ENCODE assay signal across 16 cellular contexts in genomic region chr3:165669967-165670366, GRCh38.
DNase-seq lines count a peak whose midpoint lies in the region; ATAC-seq and TF ChIP-seq lines count a peak whose summit lies in the region.
"Had no signal": no experiment of that assay in that cellular context is flagged by ENCODE, and none has a peak within 500 bp of the region (broad histone marks: within the 10 kb centered on the region; RNA-seq: fewer than 3 reads in every experiment).

No MANE protein-coding gene starts in this region.

- no peak overlapping the region for H2AFZ ChIP-seq in neuronal stem cell (ENCODE audit: low read length)

- no peaks in the 10 kb centered on the region for H3K36me3 Mint-ChIP-seq in activated naive CD4-positive, alpha-beta T cell treated with anti-CD3 and anti-CD28 coated beads for 36 hours (ENCODE audit: low read depth)
- H3K36me3 Mint-ChIP-seq: CD4-positive, alpha-beta memory T cell had no signal

- H3K9me3 Mint-ChIP-seq in activated naive CD4-positive, alpha-beta T cell treated with anti-CD3 and anti-CD28 coated beads for 36 hours = peaks cover 20% of the 10 kb centered on the region

- H3K23ac ChIP-seq in neuronal stem cell (ENCODE audit: low read depth, low read length, poor library complexity) = no peak overlapping the region

- H3K27me3 Mint-ChIP-seq in activated naive CD4-positive, alpha-beta T cell treated with anti-CD3 and anti-CD28 coated beads for 36 hours (ENCODE audit: low read depth) = no peaks in the 10 kb centered on the region
- H3K27me3 Mint-ChIP-seq: B cell; CD4-positive, alpha-beta memory T cell had no signal

- H2AK5ac ChIP-seq in neuronal stem cell (ENCODE audit: low read depth, low read length) = no peak overlapping the region

- peak; percentile 19 for DNase-seq in HT1080 (ENCODE audit: low read depth)
- DNase-seq in amniotic epithelial cell (ENCODE audit: low read depth) = peak; percentile 42
- DNase-seq in fibroblast of the aortic adventitia (ENCODE audit: low read depth) = peak; percentile 51
- DNase-seq in sigmoid colon = no peak
- no peak for DNase-seq in neuronal stem cell (ENCODE audit: low spot score)
- no peak for DNase-seq in MV-4-11 (lab: John Stamatoyannopoulos, UW)
- no peak for DNase-seq in activated naive CD4-positive, alpha-beta T cell treated with anti-CD3 and anti-CD28 coated beads for 36 hours
- DNase-seq: ACHN; CD4-positive, alpha-beta memory T cell; DMS79; H7; Kasumi-1; NCI-H1048 had no signal

- H3K79me1 ChIP-seq in neuronal stem cell (ENCODE audit: low read depth, low read length) = no peaks in the 10 kb centered on the region

- CTCF ChIA-PET in activated naive CD4-positive, alpha-beta T cell treated with anti-CD3 and anti-CD28 coated beads for 36 hours (lab: Charles Lee) = no interaction called here

- H3K18ac ChIP-seq in neuronal stem cell (ENCODE audit: low read length) = no peak overlapping the region

- H3K27me3 ChIP-seq in sigmoid colon (no peaks in the 10 kb centered on the region), neuronal stem cell (ENCODE audit: control insufficient read depth in 3 of 3, insufficient read depth in 3 of 3, low read depth in 1 of 3, low read length in 3 of 3) (no peaks in the 10 kb centered on the region)

- TF ChIP-seq CTCF in fibroblast of the aortic adventitia (IDR thresholded peaks at IDR 0.05; ENCODE audit: insufficient read depth, low read length) (no peak), sigmoid colon (IDR thresholded peaks at IDR 0.05) (no peak)

- H4K91ac ChIP-seq in neuronal stem cell (ENCODE audit: low read depth, low read length, poor library complexity) = no peak overlapping the region

- no peak overlapping the region for H3K4me2 ChIP-seq in neuronal stem cell (ENCODE audit: insufficient read depth, low read length, poor library complexity, severe bottlenecking)

- peaks cover 0 to 39% (median 31%) of the 10 kb centered on the region in 4 donors for H3K4me1 ChIP-seq in sigmoid colon
- H3K4me1 ChIP-seq in neuronal stem cell (ENCODE audit: control insufficient read depth in 2 of 2, insufficient read depth in 1 of 2, low read depth in 1 of 2, low read length in 2 of 2) = no peaks in the 10 kb centered on the region

- TF ChIP-seq POLR2A in sigmoid colon (IDR thresholded peaks at IDR 0.05) = no peak

- ATAC-seq in GM21529 (IDR thresholded peaks at IDR 0.05; ENCODE audit: unreplicated experiment) = no peak

- intact Hi-C loops in sigmoid colon (cut with DNase I) = no loop called here
- intact Hi-C loops in activated naive CD4-positive, alpha-beta T cell treated with anti-CD3 and anti-CD28 coated beads for 36 hours (cut with micrococcal nuclease) = no loop called here

- H3K4ac ChIP-seq in neuronal stem cell (ENCODE audit: low read length) = no peak overlapping the region

- no peak overlapping the region for H2BK120ac ChIP-seq in neuronal stem cell (ENCODE audit: low read depth, low read length)

- no peak overlapping the region for H2BK12ac ChIP-seq in neuronal stem cell (ENCODE audit: low read length)

- H3K4me3 Mint-ChIP-seq in activated naive CD4-positive, alpha-beta T cell treated with anti-CD3 and anti-CD28 coated beads for 36 hours = no peak overlapping the region
- H3K4me3 Mint-ChIP-seq: B cell; CD4-positive, alpha-beta memory T cell had no signal

- no peak overlapping the region for H3K14ac ChIP-seq in neuronal stem cell (ENCODE audit: low read length)

- H3K9me3 ChIP-seq in sigmoid colon (no peaks in the 10 kb centered on the region), neuronal stem cell (replicated peaks in 1 of 2; ENCODE audit: control insufficient read depth in 2 of 2, insufficient read depth in 1 of 2, low read depth in 1 of 2, low read length in 2 of 2) (peaks cover 0 to 5% of the 10 kb centered on the region in 2 donors)

- no peaks in the 10 kb centered on the region for H3K36me3 ChIP-seq in sigmoid colon
- no peaks in the 10 kb centered on the region for H3K36me3 ChIP-seq in neuronal stem cell (replicated peaks in 1 of 2; ENCODE audit: control insufficient read depth in 2 of 2, insufficient read depth in 2 of 2, low read length in 2 of 2)

- no peak overlapping the region for H2BK5ac ChIP-seq in neuronal stem cell (ENCODE audit: low read length)

- H3K27ac ChIP-seq in sigmoid colon = peak overlapping the region; percentile 54 to 64 (median 62)
- H3K27ac ChIP-seq in neuronal stem cell (replicated peaks; ENCODE audit: low read length) = no peak overlapping the region
- H3K27ac ChIP-seq: SK-N-MC had no signal

- H3K4me1 Mint-ChIP-seq in activated naive CD4-positive, alpha-beta T cell treated with anti-CD3 and anti-CD28 coated beads for 36 hours (ENCODE audit: low read depth) = no peaks in the 10 kb centered on the region
- H3K4me1 Mint-ChIP-seq: B cell; CD4-positive, alpha-beta memory T cell had no signal

- 78 to 81% methylated on average over 2 of the region's 2 CpGs for WGBS in sigmoid colon, 2 donors
- WGBS in neuronal stem cell (ENCODE audit: extremely low coverage in 2 of 2, insufficient read length in 2 of 2, insufficient replicate concordance in 1 of 2), 2 donors = no CpG with 5 or more reads among the region's 2 CpGs

- H3K4me3 ChIP-seq in fibroblast of the aortic adventitia (ENCODE audit: low read depth, low read length) (no peak overlapping the region), sigmoid colon (no peak overlapping the region), neuronal stem cell (ENCODE audit: low read length in 2 of 2) (no peak overlapping the region)
- H3K4me3 ChIP-seq: SK-N-MC had no signal

- no peak overlapping the region for H2BK15ac ChIP-seq in neuronal stem cell (ENCODE audit: low read length)

- no peak overlapping the region for H4K8ac ChIP-seq in neuronal stem cell (ENCODE audit: low read depth, low read length)

- no peak overlapping the region for H3K9ac ChIP-seq in neuronal stem cell (ENCODE audit: low read depth, low read length, poor library complexity)

- TF ChIP-seq EP300 in sigmoid colon (IDR thresholded peaks at IDR 0.05) = no peak

- H3K27ac Mint-ChIP-seq in activated naive CD4-positive, alpha-beta T cell treated with anti-CD3 and anti-CD28 coated beads for 36 hours = no peak overlapping the region
- H3K27ac Mint-ChIP-seq: B cell; CD4-positive, alpha-beta memory T cell had no signal

Comparison
In these comparisons a context has a peak if more than half of its experiments do, and no peak if none do; other contexts are left out.
1. DNase-seq: peak in HT1080 (single experiment), amniotic epithelial cell (single experiment) and fibroblast of the aortic adventitia (single experiment); none in sigmoid colon (single experiment), neuronal stem cell (single experiment), MV-4-11 (single experiment) and activated naive CD4-positive, alpha-beta T cell treated with anti-CD3 and anti-CD28 coated beads for 36 hours (single experiment).